9 cellular contexts compared by ENCODE assay signal in genomic region chr5:172715421-172715780, GRCh38. TPM values are rescaled to one million over a fixed set of nuclear protein-coding genes. Genes with fewer than 3 reads are reported as not detected.
DNase-seq lines count a peak whose midpoint lies in the region; ATAC-seq and TF ChIP-seq lines count a peak whose summit lies in the region.
"Had no signal": no experiment of that assay in that cellular context is flagged by ENCODE, and none has a peak within 500 bp of the region (broad histone marks: within the 10 kb centered on the region; RNA-seq: fewer than 3 reads in every experiment).

No MANE protein-coding gene starts in this region.

- TF ChIP-seq POLR2A in vagina (IDR thresholded peaks at IDR 0.05), result no peak

- POLR2A ChIA-PET in activated CD4-positive, alpha-beta memory T cell treated with anti-CD3 and anti-CD28 coated beads, Interleukin-2, amount 10 ng/mL, durations not matched to agents 7 days and 5 days (lab: Charles Lee), result interaction anchor here (1.0 to 1.5 kb wide), 3 partner anchors 56 to 243 kb away, joined by 3 to 22 read pairs (median 4); partner anchors contain the start of genes DUSP1 and RPL26L1

- H3K4me1 ChIP-seq in right cardiac atrium (ENCODE audit: control insufficient read depth, insufficient read depth, low read length) (peaks cover 7% of the 10 kb centered on the region), esophagus (ENCODE audit: control insufficient read depth in 2 of 2, insufficient read depth in 2 of 2, low read length in 1 of 2) (peaks cover 0 to 9% of the 10 kb centered on the region in 2 donors), parathyroid adenoma (no peaks in the 10 kb centered on the region), vagina (peaks cover 34% of the 10 kb centered on the region)

- peaks cover 13% of the 10 kb centered on the region for H3K27me3 Mint-ChIP-seq in activated CD4-positive, alpha-beta memory T cell treated with anti-CD3 and anti-CD28 coated beads, Interleukin-2, amount 10 ng/mL, durations not matched to agents 7 days and 5 days

- no peak overlapping the region for H3K4me3 ChIP-seq in right cardiac atrium (ENCODE audit: low read length)
- no peak overlapping the region for H3K4me3 ChIP-seq in esophagus (ENCODE audit: low read depth in 1 of 2, low read length in 2 of 2)
- H3K4me3 ChIP-seq in parathyroid adenoma (ENCODE audit: low read depth, low read length), result no peak overlapping the region
- H3K4me3 ChIP-seq in vagina, result no peak overlapping the region

- H3K79me2 ChIP-seq in parathyroid adenoma, result no peaks in the 10 kb centered on the region

- H3K36me3 ChIP-seq in esophagus (ENCODE audit: control insufficient read depth in 2 of 2, insufficient read depth in 2 of 2, low read length in 1 of 2) (no peaks in the 10 kb centered on the region), parathyroid adenoma (ENCODE audit: control insufficient read depth, insufficient read depth, low read length) (no peaks in the 10 kb centered on the region), vagina (no peaks in the 10 kb centered on the region)

- no peak overlapping the region for H2AFZ ChIP-seq in parathyroid adenoma

- H3K27ac Mint-ChIP-seq in activated CD4-positive, alpha-beta memory T cell treated with anti-CD3 and anti-CD28 coated beads, Interleukin-2, amount 10 ng/mL, durations not matched to agents 7 days and 5 days, result no peak overlapping the region
- H3K27ac Mint-ChIP-seq: activated T-helper 2 cell treated with anti-CD3 and anti-CD28 coated beads, Interferon-gamma antibody, Interleukin-2, Interleukin-4, amounts not matched to agents 10 μg/mL and 5 μg/mL and 100 μg/mL, durations not matched to agents 14 hours and 24 hours and 36 hours had no signal

- H3K9me3 ChIP-seq in right cardiac atrium (ENCODE audit: control insufficient read depth, low read length) (no peaks in the 10 kb centered on the region), esophagus (ENCODE audit: control insufficient read depth in 2 of 2, insufficient read depth in 1 of 2, low read depth in 1 of 2, low read length in 1 of 2) (no peaks in the 10 kb centered on the region), parathyroid adenoma (ENCODE audit: control insufficient read depth, low read length) (no peaks in the 10 kb centered on the region), vagina (no peaks in the 10 kb centered on the region)

- 88% methylated on average over 6 of the region's 6 CpGs for WGBS in right cardiac atrium
- 86 to 87% methylated on average over 6 of the region's 6 CpGs for WGBS in esophagus, 2 donors

- intact Hi-C loops in right cardiac atrium (cut with DNase I), result loop anchor here in 1 of 4 donors (5.0 to 10.0 kb wide), 2 partner anchors 52 to 189 kb away; no protein-coding TSS in a partner anchor
- intact Hi-C loops in Right ventricle myocardium inferior (cut with DNase I), result loop anchor here (10.0 kb wide), 2 partner anchors 119 to 569 kb away; partner anchors contain the start of gene ERGIC1
- intact Hi-C loops in vagina (cut with DNase I), result loop anchor here (10.0 kb wide), 2 partner anchors 189 to 429 kb away; partner anchors contain the start of gene BNIP1

- DNase-seq in right cardiac atrium (no peak), Right ventricle myocardium inferior (ENCODE audit: missing footprints) (no peak), vagina (ENCODE audit: extremely low spot score in 2 of 2) (no peak), NCI-H2196 treated with DMSO at 0.1 percent for 48 hours (lab: John Stamatoyannopoulos, UW; ENCODE audit: unreplicated experiment) (no peak)
- DNase-seq in activated CD4-positive, alpha-beta memory T cell treated with anti-CD3 and anti-CD28 coated beads, Interleukin-2, amount 10 ng/mL, durations not matched to agents 7 days and 5 days, result no peak

- no peak overlapping the region for H3K4me3 Mint-ChIP-seq in activated CD4-positive, alpha-beta memory T cell treated with anti-CD3 and anti-CD28 coated beads, Interleukin-2, amount 10 ng/mL, durations not matched to agents 7 days and 5 days

- H3K4me2 ChIP-seq in parathyroid adenoma (ENCODE audit: low read length), result no peak overlapping the region

- no peaks in the 10 kb centered on the region for H3K27me3 ChIP-seq in right cardiac atrium (ENCODE audit: control insufficient read depth, insufficient read depth)
- no peaks in the 10 kb centered on the region for H3K27me3 ChIP-seq in esophagus (ENCODE audit: control insufficient read depth in 1 of 2, insufficient read depth in 2 of 2, low read length in 2 of 2)
- no peaks in the 10 kb centered on the region for H3K27me3 ChIP-seq in parathyroid adenoma (ENCODE audit: control insufficient read depth, insufficient read depth, low read length)
- H3K27me3 ChIP-seq in vagina, result no peaks in the 10 kb centered on the region

- H3K9me3 Mint-ChIP-seq in activated CD4-positive, alpha-beta memory T cell treated with anti-CD3 and anti-CD28 coated beads, Interleukin-2, amount 10 ng/mL, durations not matched to agents 7 days and 5 days, result no peaks in the 10 kb centered on the region
- H3K9me3 Mint-ChIP-seq: activated T-helper 2 cell treated with anti-CD3 and anti-CD28 coated beads, Interferon-gamma antibody, Interleukin-2, Interleukin-4, amounts not matched to agents 10 μg/mL and 5 μg/mL and 100 μg/mL, durations not matched to agents 14 hours and 24 hours and 36 hours had no signal

- H3K9ac ChIP-seq in parathyroid adenoma, result no peak overlapping the region

- TF ChIP-seq CTCF in parathyroid adenoma (IDR thresholded peaks at IDR 0.05) (no peak), vagina (IDR thresholded peaks at IDR 0.05) (no peak)

- no peaks in the 10 kb centered on the region for H3K36me3 Mint-ChIP-seq in activated CD4-positive, alpha-beta memory T cell treated with anti-CD3 and anti-CD28 coated beads, Interleukin-2, amount 10 ng/mL, durations not matched to agents 7 days and 5 days (ENCODE audit: low read depth)

- CTCF ChIA-PET in activated CD4-positive, alpha-beta memory T cell treated with anti-CD3 and anti-CD28 coated beads, Interleukin-2, amount 10 ng/mL, durations not matched to agents 7 days and 5 days (lab: Charles Lee), result interaction anchor here (0.9 to 6.2 kb wide), 29 partner anchors 9 to 616 kb away, joined by 3 to 258 read pairs (median 4); partner anchors contain the start of genes ATP6V0E1, DUSP1 and RPL26L1

- ATAC-seq in right cardiac atrium (peak in 1 of 2 donors; percentile 1), Right ventricle myocardium inferior (no peak), GM19455 (IDR thresholded peaks at IDR 0.05; ENCODE audit: unreplicated experiment) (no peak)

- H3K27ac ChIP-seq in right cardiac atrium (ENCODE audit: low read length) (peak overlapping the region; percentile 89), esophagus (ENCODE audit: low read depth in 2 of 2, low read length in 1 of 2) (peak overlapping the region; percentile 5 to 71), parathyroid adenoma (peak overlapping the region; percentile 84), vagina (peak overlapping the region; percentile 55)

- peaks cover 6% of the 10 kb centered on the region for H3K4me1 Mint-ChIP-seq in activated CD4-positive, alpha-beta memory T cell treated with anti-CD3 and anti-CD28 coated beads, Interleukin-2, amount 10 ng/mL, durations not matched to agents 7 days and 5 days

RNA-seq across cellular contexts. Expression of gene DUSP1, which starts 55.6 kb away (rescaled TPM):
- 100 to 1,000 TPM in 2 of 4 donors, 10 to 100 TPM in 2; 81.3 to 247 (median 105) TPM for total RNA-seq in right cardiac atrium
- polyA plus RNA-seq in right cardiac atrium, result 78.7 TPM
- total RNA-seq in Right ventricle myocardium inferior, result 103 TPM
- 100 to 1,000 TPM in 1 of 2 donors, 10 to 100 TPM in 1; 90.4 to 129 TPM for polyA plus RNA-seq in esophagus
- total RNA-seq in vagina, result 2,876 TPM
- 10 to 100 TPM; 17.0 to 18.8 TPM for total RNA-seq in activated CD4-positive, alpha-beta memory T cell treated with anti-CD3 and anti-CD28 coated beads, Interleukin-2, amount 10 ng/mL, durations not matched to agents 7 days and 5 days

Comparison
In these comparisons a context has a peak if more than half of its experiments do, and no peak if none do; other contexts are left out.
1. H3K27ac ChIP-seq: peak in every context shown above with its lines; median percentile 89 in right cardiac atrium; 84 in parathyroid adenoma; 55 in vagina; 38 in esophagus.
2. RNA of gene DUSP1, which starts 55.6 kb away (total RNA-seq): 2,876 TPM in vagina (single experiment); 81.3 to 247 TPM in right cardiac atrium, 103 TPM in Right ventricle myocardium inferior (single experiment) and 17.0 to 18.8 TPM in activated CD4-positive, alpha-beta memory T cell treated with anti-CD3 and anti-CD28 coated beads, Interleukin-2, amount 10 ng/mL, durations not matched to agents 7 days and 5 days; every median in the first group is over 10 times any median in the second.